Comparison of ENCODE assay signal across 9 cellular contexts in the genomic region with DNA sequence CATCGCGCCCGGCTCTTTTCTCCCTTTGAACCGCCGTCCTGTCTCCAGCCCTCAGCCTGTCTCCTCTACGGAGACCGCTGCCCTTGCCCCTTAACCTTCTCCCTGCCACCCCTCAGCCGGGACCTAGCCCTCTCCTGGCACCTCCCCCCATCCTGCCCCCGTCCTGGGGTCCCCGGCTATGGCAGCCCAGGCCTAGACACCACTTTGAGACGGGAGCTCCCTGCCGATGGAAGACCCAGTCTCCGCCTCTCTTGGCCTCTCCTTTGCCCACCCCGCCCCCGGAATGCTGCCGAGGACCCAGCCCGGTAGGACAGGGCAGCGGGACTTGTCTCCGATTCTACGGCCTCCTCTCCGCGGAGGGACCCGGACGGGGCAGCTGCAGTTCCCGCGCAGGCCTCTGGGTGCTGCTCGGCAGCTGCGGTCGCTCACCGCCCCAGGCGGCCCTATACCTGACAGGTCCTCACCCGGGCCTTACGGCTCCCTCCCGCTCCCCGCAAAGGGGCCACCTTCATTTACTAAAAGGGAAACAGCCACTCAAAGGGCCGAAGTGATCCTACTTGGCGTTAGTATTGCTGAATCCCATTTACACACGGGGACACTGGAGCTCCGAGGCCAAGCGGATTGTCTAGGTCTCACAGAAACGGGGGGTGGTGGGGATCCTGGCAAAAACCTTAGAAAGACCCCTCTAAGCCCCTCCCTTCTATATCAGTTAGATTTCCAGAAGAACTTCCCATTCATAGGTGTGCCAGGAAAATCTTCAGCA. TPM values are rescaled to one million over a fixed set of nuclear protein-coding genes. Genes with fewer than 3 reads are reported as not detected.
DNase-seq lines count a peak whose midpoint lies in the region; ATAC-seq and TF ChIP-seq lines count a peak whose summit lies in the region.
"Had no signal": no experiment of that assay in that cellular context is flagged by ENCODE, and none has a peak within 500 bp of the region (broad histone marks: within the 10 kb centered on the region; RNA-seq: fewer than 3 reads in every experiment).

No MANE protein-coding gene starts in this region.

- H3K36me3 Mint-ChIP-seq in activated CD4-positive, alpha-beta memory T cell treated with anti-CD3 and anti-CD28 coated beads for 36 hours = no peaks in the 10 kb centered on the region

- TF ChIP-seq CTCF in HFF-Myc (IDR thresholded peaks at IDR 0.05; ENCODE audit: low read depth, low read length, missing control alignments) (peak; percentile 94), dorsolateral prefrontal cortex (IDR thresholded peaks at IDR 0.05 in 54 of 56, conservative IDR thresholded peaks at IDR 0.05 in 2 of 56; ENCODE audit: low read depth in 1 of 56, partially characterized antibody in 56 of 56) (peak; percentile 33 to 97 (median 87)), lower lobe of right lung (IDR thresholded peaks at IDR 0.05) (peak; percentile 99)

- H3K4me1 ChIP-seq in lower lobe of right lung = peaks cover 9% of the 10 kb centered on the region

- H3K27ac ChIP-seq in dorsolateral prefrontal cortex (no peak overlapping the region), lower lobe of right lung (no peak overlapping the region)

- H3K36me3 ChIP-seq in lower lobe of right lung = no peaks in the 10 kb centered on the region

- no peaks in the 10 kb centered on the region for H3K9me3 Mint-ChIP-seq in activated CD4-positive, alpha-beta memory T cell treated with anti-CD3 and anti-CD28 coated beads for 36 hours
- H3K9me3 Mint-ChIP-seq: dendritic cell treated with granulocyte-macrophage colony-stimulating factor and Interleukin-4, amounts not matched to agents 40 ng/mL and 50 ng/mL, for 4 days had no signal

- peaks cover 31% of the 10 kb centered on the region for H3K27me3 Mint-ChIP-seq in activated CD4-positive, alpha-beta memory T cell treated with anti-CD3 and anti-CD28 coated beads for 36 hours

- no peak overlapping the region for H3K4me3 ChIP-seq in HFF-Myc (replicated peaks; ENCODE audit: low read depth, low read length)
- H3K4me3 ChIP-seq in dorsolateral prefrontal cortex = peak overlapping the region in 24 of 59 donors; percentile 3 to 41 (median 23)
- H3K4me3 ChIP-seq in lower lobe of right lung = no peak overlapping the region

- POLR2A ChIA-PET in activated CD4-positive, alpha-beta memory T cell treated with anti-CD3 and anti-CD28 coated beads for 36 hours (lab: Charles Lee) = no interaction called here

- no peaks in the 10 kb centered on the region for H3K9me3 ChIP-seq in lower lobe of right lung

- peaks cover 4% of the 10 kb centered on the region for H3K4me1 Mint-ChIP-seq in activated CD4-positive, alpha-beta memory T cell treated with anti-CD3 and anti-CD28 coated beads for 36 hours (ENCODE audit: low read depth)

- CTCF ChIA-PET in activated CD4-positive, alpha-beta memory T cell treated with anti-CD3 and anti-CD28 coated beads for 36 hours (lab: Charles Lee) = interaction anchor here (0.8 to 9.9 kb wide), 14 partner anchors 11 to 324 kb away, joined by 3 to 138 read pairs (median 4); a partner anchor contains a TSS

- H3K27me3 ChIP-seq in dorsolateral prefrontal cortex (peaks cover 0 to 23% (median 4%) of the 10 kb centered on the region in 45 donors), lower lobe of right lung (ENCODE audit: low read depth) (peaks cover 52% of the 10 kb centered on the region)

- ATAC-seq in lower lobe of right lung = peak; percentile 95
- no peak for ATAC-seq in GM19328 (IDR thresholded peaks at IDR 0.05; ENCODE audit: unreplicated experiment)

- intact Hi-C loops in activated CD4-positive, alpha-beta memory T cell treated with anti-CD3 and anti-CD28 coated beads for 36 hours (cut with micrococcal nuclease) = loop anchor here (1.0 to 10.0 kb wide), 2 partner anchors 74 to 118 kb away; no protein-coding TSS in a partner anchor
- intact Hi-C loops in dorsolateral prefrontal cortex (cut with DNase I) = loop anchor here in 1 of 2 donors (2.0 kb wide), 1 partner anchor 116 kb away; no protein-coding TSS in a partner anchor
- intact Hi-C loops in lower lobe of right lung (cut with DNase I) = no loop called here

- no peak overlapping the region for H3K27ac Mint-ChIP-seq in activated CD4-positive, alpha-beta memory T cell treated with anti-CD3 and anti-CD28 coated beads for 36 hours
- H3K27ac Mint-ChIP-seq: dendritic cell treated with granulocyte-macrophage colony-stimulating factor and Interleukin-4, amounts not matched to agents 40 ng/mL and 50 ng/mL, for 4 days had no signal

- peak; percentile 28 for DNase-seq in DMS153 treated with DMSO at 0.1 percent for 48 hours (lab: John Stamatoyannopoulos, UW; ENCODE audit: unreplicated experiment)
- DNase-seq in HFF-Myc (ENCODE audit: extremely low read depth, low read depth) = no peak
- peak; percentile 92 for DNase-seq in NCI-H69 (lab: John Stamatoyannopoulos, UW)
- peak; percentile 84 for DNase-seq in activated CD4-positive, alpha-beta memory T cell treated with anti-CD3 and anti-CD28 coated beads for 36 hours
- peak in 9 of 10 donors; percentile 21 to 75 (median 56) for DNase-seq in dorsolateral prefrontal cortex
- DNase-seq in lower lobe of right lung = peak; percentile 87
- peak; percentile 23 for DNase-seq in stimulated activated CD8-positive, alpha-beta memory T cell treated with anti-CD3 and anti-CD28 coated beads, Interleukin-12 subunit alpha, Interleukin-12 subunit beta, amount 100 ng/mL, for 24 hours (ENCODE audit: extremely low read depth)

- no peak overlapping the region for H3K4me3 Mint-ChIP-seq in activated CD4-positive, alpha-beta memory T cell treated with anti-CD3 and anti-CD28 coated beads for 36 hours
- H3K4me3 Mint-ChIP-seq: dendritic cell treated with granulocyte-macrophage colony-stimulating factor and Interleukin-4, amounts not matched to agents 40 ng/mL and 50 ng/mL, for 4 days had no signal

RNA-seq across cellular contexts. Expression of a gene that starts 32.6 kb away (rescaled TPM):
- total RNA-seq in activated CD4-positive, alpha-beta memory T cell treated with anti-CD3 and anti-CD28 coated beads for 36 hours = not detected
- total RNA-seq in dorsolateral prefrontal cortex = 1 to 10 TPM in 1 of 120 experiments, under 1 TPM in 1, not detected in 118; 0.97 to 1.3 TPM
- not detected for total RNA-seq in lower lobe of right lung
